ENCODE assay signal across 1 cellular context in the genomic region with DNA sequence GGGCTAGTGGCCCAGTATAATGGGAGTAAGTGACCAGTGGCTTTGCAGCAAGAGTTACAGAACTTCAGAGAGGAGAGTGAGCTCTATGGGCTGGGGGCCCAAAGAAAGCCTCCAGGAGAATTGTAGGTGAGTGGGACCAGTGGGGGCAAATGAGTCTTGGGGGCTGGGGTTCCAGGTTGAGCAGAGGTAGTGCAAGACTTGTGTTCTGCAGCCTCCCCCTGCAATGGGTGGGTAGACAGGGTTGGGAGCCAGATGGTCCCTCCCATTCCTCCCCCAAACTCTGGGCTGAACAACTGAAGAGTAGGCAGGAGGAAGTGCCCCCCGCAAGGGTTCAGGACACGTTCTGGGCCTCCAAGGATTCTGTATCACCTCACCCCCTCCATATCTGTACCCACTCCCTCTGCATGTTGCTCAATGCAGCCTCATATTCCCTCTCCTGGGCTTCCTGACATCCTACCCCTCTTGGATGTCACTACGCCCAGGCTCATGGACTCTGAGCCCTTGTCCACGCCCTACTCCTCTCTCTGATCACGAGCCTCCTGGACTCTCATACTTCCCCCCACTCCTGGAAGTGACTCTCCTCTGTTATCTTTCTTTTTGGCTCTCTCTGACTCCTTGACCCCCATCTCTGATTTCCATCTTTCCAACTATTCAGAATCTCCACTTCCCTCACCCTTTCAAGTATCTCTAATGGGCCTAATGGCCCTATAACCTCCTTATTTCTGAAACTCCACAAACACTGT.
TF ChIP-seq lines count a peak whose summit lies in the region.

No MANE protein-coding gene starts in this region.

TF ChIP-seq in HepG2, 621 proteins besides CTCF, POLR2A, EP300 and RAD21 (continues in another document):
- TF ChIP-seq JUN (CRISPR knock-in tag; IDR thresholded peaks at IDR 0.05): no peak
- TF ChIP-seq HES4 (CRISPR knock-in tag; IDR thresholded peaks at IDR 0.05; ENCODE audit: borderline replicate concordance): no peak
- TF ChIP-seq FOXK1 (CRISPR knock-in tag; IDR thresholded peaks at IDR 0.05; ENCODE audit: borderline replicate concordance, low read depth): peak; percentile 73; the same call in 1 of the 2 replicates
- no peak for TF ChIP-seq SOX13 (IDR thresholded peaks at IDR 0.05)
- peak in 1 of 2 experiments; percentile 54; a peak in 1 of 4 replicates for TF ChIP-seq SOX13 (CRISPR knock-in tag; conservative IDR thresholded peaks at IDR 0.05 in 1 of 2, IDR thresholded peaks at IDR 0.05 in 1 of 2)
- TF ChIP-seq, protein P1, sequence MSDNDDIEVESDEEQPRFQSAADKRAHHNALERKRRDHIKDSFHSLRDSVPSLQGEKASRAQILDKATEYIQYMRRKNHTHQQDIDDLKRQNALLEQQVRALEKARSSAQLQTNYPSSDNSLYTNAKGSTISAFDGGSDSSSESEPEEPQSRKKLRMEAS (IDR thresholded peaks at IDR 0.05): peak; percentile 51; the same call in 1 of the 2 replicates
- no peak for TF ChIP-seq ZNF747 (CRISPR knock-in tag; IDR thresholded peaks at IDR 0.05; ENCODE audit: borderline replicate concordance)
- peak; percentile 92 for TF ChIP-seq SIX4 (CRISPR knock-in tag; IDR thresholded peaks at IDR 0.05)
- TF ChIP-seq GABPB1 (CRISPR knock-in tag; IDR thresholded peaks at IDR 0.05): peak; percentile 57
- no peak; the same call in 1 of the 2 replicates for TF ChIP-seq ZFP41 (CRISPR knock-in tag; IDR thresholded peaks at IDR 0.05; ENCODE audit: borderline replicate concordance)
- no peak for TF ChIP-seq ZNF260 (CRISPR knock-in tag; IDR thresholded peaks at IDR 0.05; ENCODE audit: borderline replicate concordance, low read depth)
- TF ChIP-seq PAWR (CRISPR knock-in tag; IDR thresholded peaks at IDR 0.05; ENCODE audit: borderline replicate concordance): no peak
- peak; percentile 59; the same call in 1 of the 2 replicates for TF ChIP-seq KAT8 (CRISPR knock-in tag; IDR thresholded peaks at IDR 0.05)
- TF ChIP-seq, protein P2, sequence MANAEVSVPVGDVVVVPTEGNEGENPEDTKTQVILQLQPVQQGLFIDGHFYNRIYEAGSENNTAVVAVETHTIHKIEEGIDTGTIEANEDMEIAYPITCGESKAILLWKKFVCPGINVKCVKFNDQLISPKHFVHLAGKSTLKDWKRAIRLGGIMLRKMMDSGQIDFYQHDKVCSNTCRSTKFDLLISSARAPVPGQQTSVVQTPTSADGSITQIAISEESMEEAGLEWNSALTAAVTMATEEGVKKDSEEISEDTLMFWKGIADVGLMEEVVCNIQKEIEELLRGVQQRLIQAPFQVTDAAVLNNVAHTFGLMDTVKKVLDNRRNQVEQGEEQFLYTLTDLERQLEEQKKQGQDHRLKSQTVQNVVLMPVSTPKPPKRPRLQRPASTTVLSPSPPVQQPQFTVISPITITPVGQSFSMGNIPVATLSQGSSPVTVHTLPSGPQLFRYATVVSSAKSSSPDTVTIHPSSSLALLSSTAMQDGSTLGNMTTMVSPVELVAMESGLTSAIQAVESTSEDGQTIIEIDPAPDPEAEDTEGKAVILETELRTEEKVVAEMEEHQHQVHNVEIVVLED (CRISPR knock-in tag; IDR thresholded peaks at IDR 0.05; ENCODE audit: borderline replicate concordance): peak; percentile 32; the same call in 1 of the 2 replicates
- TF ChIP-seq, protein P3, sequence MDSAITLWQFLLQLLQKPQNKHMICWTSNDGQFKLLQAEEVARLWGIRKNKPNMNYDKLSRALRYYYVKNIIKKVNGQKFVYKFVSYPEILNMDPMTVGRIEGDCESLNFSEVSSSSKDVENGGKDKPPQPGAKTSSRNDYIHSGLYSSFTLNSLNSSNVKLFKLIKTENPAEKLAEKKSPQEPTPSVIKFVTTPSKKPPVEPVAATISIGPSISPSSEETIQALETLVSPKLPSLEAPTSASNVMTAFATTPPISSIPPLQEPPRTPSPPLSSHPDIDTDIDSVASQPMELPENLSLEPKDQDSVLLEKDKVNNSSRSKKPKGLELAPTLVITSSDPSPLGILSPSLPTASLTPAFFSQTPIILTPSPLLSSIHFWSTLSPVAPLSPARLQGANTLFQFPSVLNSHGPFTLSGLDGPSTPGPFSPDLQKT (CRISPR knock-in tag; IDR thresholded peaks at IDR 0.05; ENCODE audit: borderline replicate concordance): no peak
- TF ChIP-seq, protein P4, sequence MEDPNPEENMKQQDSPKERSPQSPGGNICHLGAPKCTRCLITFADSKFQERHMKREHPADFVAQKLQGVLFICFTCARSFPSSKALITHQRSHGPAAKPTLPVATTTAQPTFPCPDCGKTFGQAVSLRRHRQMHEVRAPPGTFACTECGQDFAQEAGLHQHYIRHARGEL (CRISPR knock-in tag; IDR thresholded peaks at IDR 0.05): no peak
- TF ChIP-seq FOXC1 (CRISPR knock-in tag; IDR thresholded peaks at IDR 0.05; ENCODE audit: borderline replicate concordance): no peak
- TF ChIP-seq ZNF660 (CRISPR knock-in tag; IDR thresholded peaks at IDR 0.05; ENCODE audit: borderline replicate concordance, low read depth): no peak
- TF ChIP-seq KAT2B (IDR thresholded peaks at IDR 0.05; ENCODE audit: borderline replicate concordance, low read depth, low read length): no peak
- TF ChIP-seq PCBP1 (IDR thresholded peaks at IDR 0.05; ENCODE audit: borderline replicate concordance, low read depth, low read length): no peak
- TF ChIP-seq, protein P5, sequence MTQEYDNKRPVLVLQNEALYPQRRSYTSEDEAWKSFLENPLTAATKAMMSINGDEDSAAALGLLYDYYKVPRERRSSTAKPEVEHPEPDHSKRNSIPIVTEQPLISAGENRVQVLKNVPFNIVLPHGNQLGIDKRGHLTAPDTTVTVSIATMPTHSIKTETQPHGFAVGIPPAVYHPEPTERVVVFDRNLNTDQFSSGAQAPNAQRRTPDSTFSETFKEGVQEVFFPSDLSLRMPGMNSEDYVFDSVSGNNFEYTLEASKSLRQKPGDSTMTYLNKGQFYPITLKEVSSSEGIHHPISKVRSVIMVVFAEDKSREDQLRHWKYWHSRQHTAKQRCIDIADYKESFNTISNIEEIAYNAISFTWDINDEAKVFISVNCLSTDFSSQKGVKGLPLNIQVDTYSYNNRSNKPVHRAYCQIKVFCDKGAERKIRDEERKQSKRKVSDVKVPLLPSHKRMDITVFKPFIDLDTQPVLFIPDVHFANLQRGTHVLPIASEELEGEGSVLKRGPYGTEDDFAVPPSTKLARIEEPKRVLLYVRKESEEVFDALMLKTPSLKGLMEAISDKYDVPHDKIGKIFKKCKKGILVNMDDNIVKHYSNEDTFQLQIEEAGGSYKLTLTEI (CRISPR knock-in tag; conservative IDR thresholded peaks at IDR 0.05): no peak
- TF ChIP-seq GATA4 (IDR thresholded peaks at IDR 0.05; ENCODE audit: borderline replicate concordance, low read depth): peak; percentile 53; the same call in 1 of the 2 replicates
- no peak for TF ChIP-seq ETV6 (CRISPR knock-in tag; conservative IDR thresholded peaks at IDR 0.05)
- peak; percentile 85 for TF ChIP-seq ZSCAN9 (CRISPR knock-in tag; IDR thresholded peaks at IDR 0.05; ENCODE audit: borderline replicate concordance)
- TF ChIP-seq NCOA2 (CRISPR knock-in tag; IDR thresholded peaks at IDR 0.05): peak; percentile 83
- peak; percentile 66 for TF ChIP-seq ZBTB21 (CRISPR knock-in tag; IDR thresholded peaks at IDR 0.05)
- TF ChIP-seq, protein P6, sequence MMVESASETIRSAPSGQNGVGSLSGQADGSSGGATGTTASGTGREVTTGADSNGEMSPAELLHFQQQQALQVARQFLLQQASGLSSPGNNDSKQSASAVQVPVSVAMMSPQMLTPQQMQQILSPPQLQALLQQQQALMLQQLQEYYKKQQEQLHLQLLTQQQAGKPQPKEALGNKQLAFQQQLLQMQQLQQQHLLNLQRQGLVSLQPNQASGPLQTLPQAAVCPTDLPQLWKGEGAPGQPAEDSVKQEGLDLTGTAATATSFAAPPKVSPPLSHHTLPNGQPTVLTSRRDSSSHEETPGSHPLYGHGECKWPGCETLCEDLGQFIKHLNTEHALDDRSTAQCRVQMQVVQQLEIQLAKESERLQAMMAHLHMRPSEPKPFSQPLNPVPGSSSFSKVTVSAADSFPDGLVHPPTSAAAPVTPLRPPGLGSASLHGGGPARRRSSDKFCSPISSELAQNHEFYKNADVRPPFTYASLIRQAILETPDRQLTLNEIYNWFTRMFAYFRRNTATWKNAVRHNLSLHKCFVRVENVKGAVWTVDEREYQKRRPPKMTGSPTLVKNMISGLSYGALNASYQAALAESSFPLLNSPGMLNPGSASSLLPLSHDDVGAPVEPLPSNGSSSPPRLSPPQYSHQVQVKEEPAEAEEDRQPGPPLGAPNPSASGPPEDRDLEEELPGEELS (CRISPR knock-in tag; IDR thresholded peaks at IDR 0.05): no peak
- TF ChIP-seq, protein P7, sequence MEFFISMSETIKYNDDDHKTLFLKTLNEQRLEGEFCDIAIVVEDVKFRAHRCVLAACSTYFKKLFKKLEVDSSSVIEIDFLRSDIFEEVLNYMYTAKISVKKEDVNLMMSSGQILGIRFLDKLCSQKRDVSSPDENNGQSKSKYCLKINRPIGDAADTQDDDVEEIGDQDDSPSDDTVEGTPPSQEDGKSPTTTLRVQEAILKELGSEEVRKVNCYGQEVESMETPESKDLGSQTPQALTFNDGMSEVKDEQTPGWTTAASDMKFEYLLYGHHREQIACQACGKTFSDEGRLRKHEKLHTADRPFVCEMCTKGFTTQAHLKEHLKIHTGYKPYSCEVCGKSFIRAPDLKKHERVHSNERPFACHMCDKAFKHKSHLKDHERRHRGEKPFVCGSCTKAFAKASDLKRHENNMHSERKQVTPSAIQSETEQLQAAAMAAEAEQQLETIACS (CRISPR knock-in tag; IDR thresholded peaks at IDR 0.05): no peak
- TF ChIP-seq, protein P8, sequence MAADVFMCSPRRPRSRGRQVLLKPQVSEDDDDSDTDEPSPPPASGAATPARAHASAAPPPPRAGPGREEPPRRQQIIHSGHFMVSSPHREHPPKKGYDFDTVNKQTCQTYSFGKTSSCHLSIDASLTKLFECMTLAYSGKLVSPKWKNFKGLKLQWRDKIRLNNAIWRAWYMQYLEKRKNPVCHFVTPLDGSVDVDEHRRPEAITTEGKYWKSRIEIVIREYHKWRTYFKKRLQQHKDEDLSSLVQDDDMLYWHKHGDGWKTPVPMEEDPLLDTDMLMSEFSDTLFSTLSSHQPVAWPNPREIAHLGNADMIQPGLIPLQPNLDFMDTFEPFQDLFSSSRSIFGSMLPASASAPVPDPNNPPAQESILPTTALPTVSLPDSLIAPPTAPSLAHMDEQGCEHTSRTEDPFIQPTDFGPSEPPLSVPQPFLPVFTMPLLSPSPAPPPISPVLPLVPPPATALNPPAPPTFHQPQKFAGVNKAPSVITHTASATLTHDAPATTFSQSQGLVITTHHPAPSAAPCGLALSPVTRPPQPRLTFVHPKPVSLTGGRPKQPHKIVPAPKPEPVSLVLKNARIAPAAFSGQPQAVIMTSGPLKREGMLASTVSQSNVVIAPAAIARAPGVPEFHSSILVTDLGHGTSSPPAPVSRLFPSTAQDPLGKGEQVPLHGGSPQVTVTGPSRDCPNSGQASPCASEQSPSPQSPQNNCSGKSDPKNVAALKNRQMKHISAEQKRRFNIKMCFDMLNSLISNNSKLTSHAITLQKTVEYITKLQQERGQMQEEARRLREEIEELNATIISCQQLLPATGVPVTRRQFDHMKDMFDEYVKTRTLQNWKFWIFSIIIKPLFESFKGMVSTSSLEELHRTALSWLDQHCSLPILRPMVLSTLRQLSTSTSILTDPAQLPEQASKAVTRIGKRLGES (CRISPR knock-in tag; IDR thresholded peaks at IDR 0.05; ENCODE audit: borderline replicate concordance): peak; percentile 97
- TF ChIP-seq, protein P9, sequence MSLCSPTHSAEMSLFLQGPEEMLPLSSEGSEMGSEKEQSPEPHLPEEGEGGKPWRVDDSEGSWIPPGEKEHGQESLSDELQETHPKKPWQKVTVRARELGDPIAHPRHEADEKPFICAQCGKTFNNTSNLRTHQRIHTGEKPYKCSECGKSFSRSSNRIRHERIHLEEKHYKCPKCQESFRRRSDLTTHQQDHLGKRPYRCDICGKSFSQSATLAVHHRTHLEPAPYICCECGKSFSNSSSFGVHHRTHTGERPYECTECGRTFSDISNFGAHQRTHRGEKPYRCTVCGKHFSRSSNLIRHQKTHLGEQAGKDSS (CRISPR knock-in tag; IDR thresholded peaks at IDR 0.05; ENCODE audit: borderline replicate concordance, low read depth): peak; percentile 59; the same call in 1 of the 2 replicates
- no peak for TF ChIP-seq AGO1 (IDR thresholded peaks at IDR 0.05; ENCODE audit: low read depth, low read length, poor library complexity, severe bottlenecking)
- TF ChIP-seq ARNT2 (CRISPR knock-in tag; IDR thresholded peaks at IDR 0.05; ENCODE audit: low read depth): no peak
- TF ChIP-seq RFX5 (IDR thresholded peaks at IDR 0.05; ENCODE audit: low read depth, low read length): no peak
- TF ChIP-seq NFRKB (IDR thresholded peaks at IDR 0.05): no peak
- TF ChIP-seq, protein P10, sequence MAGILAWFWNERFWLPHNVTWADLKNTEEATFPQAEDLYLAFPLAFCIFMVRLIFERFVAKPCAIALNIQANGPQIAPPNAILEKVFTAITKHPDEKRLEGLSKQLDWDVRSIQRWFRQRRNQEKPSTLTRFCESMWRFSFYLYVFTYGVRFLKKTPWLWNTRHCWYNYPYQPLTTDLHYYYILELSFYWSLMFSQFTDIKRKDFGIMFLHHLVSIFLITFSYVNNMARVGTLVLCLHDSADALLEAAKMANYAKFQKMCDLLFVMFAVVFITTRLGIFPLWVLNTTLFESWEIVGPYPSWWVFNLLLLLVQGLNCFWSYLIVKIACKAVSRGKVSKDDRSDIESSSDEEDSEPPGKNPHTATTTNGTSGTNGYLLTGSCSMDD (CRISPR knock-in tag; IDR thresholded peaks at IDR 0.05): no peak
- TF ChIP-seq ZBTB38 (CRISPR knock-in tag; IDR thresholded peaks at IDR 0.05): peak; percentile 47; the same call in 1 of the 2 replicates
- TF ChIP-seq ZBTB7A (CRISPR knock-in tag; IDR thresholded peaks at IDR 0.05): no peak
- no peak for TF ChIP-seq KDM5A (IDR thresholded peaks at IDR 0.05; ENCODE audit: borderline replicate concordance, low read length)
- peak; percentile 37 to 77; a peak in 3 of 4 replicates for TF ChIP-seq NR2F1 (CRISPR knock-in tag; IDR thresholded peaks at IDR 0.05)
- TF ChIP-seq, protein P11, sequence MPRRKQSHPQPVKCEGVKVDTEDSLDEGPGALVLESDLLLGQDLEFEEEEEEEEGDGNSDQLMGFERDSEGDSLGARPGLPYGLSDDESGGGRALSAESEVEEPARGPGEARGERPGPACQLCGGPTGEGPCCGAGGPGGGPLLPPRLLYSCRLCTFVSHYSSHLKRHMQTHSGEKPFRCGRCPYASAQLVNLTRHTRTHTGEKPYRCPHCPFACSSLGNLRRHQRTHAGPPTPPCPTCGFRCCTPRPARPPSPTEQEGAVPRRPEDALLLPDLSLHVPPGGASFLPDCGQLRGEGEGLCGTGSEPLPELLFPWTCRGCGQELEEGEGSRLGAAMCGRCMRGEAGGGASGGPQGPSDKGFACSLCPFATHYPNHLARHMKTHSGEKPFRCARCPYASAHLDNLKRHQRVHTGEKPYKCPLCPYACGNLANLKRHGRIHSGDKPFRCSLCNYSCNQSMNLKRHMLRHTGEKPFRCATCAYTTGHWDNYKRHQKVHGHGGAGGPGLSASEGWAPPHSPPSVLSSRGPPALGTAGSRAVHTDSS (CRISPR knock-in tag; conservative IDR thresholded peaks at IDR 0.05): no peak
- TF ChIP-seq, protein P12, sequence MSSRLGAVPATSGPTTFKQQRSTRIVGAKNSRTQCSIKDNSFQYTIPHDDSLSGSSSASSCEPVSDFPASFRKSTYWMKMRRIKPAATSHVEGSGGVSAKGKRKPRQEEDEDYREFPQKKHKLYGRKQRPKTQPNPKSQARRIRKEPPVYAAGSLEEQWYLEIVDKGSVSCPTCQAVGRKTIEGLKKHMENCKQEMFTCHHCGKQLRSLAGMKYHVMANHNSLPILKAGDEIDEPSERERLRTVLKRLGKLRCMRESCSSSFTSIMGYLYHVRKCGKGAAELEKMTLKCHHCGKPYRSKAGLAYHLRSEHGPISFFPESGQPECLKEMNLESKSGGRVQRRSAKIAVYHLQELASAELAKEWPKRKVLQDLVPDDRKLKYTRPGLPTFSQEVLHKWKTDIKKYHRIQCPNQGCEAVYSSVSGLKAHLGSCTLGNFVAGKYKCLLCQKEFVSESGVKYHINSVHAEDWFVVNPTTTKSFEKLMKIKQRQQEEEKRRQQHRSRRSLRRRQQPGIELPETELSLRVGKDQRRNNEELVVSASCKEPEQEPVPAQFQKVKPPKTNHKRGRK (CRISPR knock-in tag; IDR thresholded peaks at IDR 0.05): no peak
- TF ChIP-seq ZNF333 (CRISPR knock-in tag; IDR thresholded peaks at IDR 0.05; ENCODE audit: borderline replicate concordance): no peak
